25 cellular contexts compared by ENCODE assay signal in genomic region chr2:239130041-239130440, GRCh38.
"Had no signal": no experiment of that assay in that cellular context is flagged by ENCODE, and none has a peak within 500 bp of the region (broad histone marks: within the 10 kb centered on the region; RNA-seq: fewer than 3 reads in every experiment).

No MANE protein-coding gene starts in this region.

- H3K36me3 ChIP-seq: ovary had no signal

- H3K27me3 ChIP-seq: colonic mucosa, esophagus squamous epithelium, heart right ventricle, ovary, right lobe of liver, stomach, suprapubic skin, thyroid gland, upper lobe of left lung had no signal

- H3K4me2 ChIP-seq: smooth muscle cell had no signal

- ATAC-seq: effector memory CD8-positive, alpha-beta T cell; left colon; natural killer cell; right lobe of liver; stimulated activated effector memory CD8-positive, alpha-beta T cell treated with anti-CD3 and anti-CD28 coated beads, Interleukin-12 subunit alpha, Interleukin-12 subunit beta, amount 100 ng/mL, for 72 hours had no signal

- H3K9me3 ChIP-seq: colonic mucosa, esophagus squamous epithelium, heart right ventricle, ovary, psoas muscle, right lobe of liver, stomach, suprapubic skin, thyroid gland, upper lobe of left lung had no signal

- H3K27ac ChIP-seq: colonic mucosa, esophagus squamous epithelium, ovary, psoas muscle, right lobe of liver, stomach, suprapubic skin, thyroid gland, upper lobe of left lung had no signal

- H3K4me1 ChIP-seq: colonic mucosa, esophagus squamous epithelium, psoas muscle, right lobe of liver, suprapubic skin, thyroid gland, upper lobe of left lung had no signal

- DNase-seq: central memory CD4-positive, alpha-beta T cell; colonic mucosa; effector memory CD8-positive, alpha-beta T cell; erythroblast; esophagus squamous epithelium; foreskin melanocyte; glutamatergic neuron; heart right ventricle; hippocampal formation; left colon; natural killer cell; occipital lobe; ovary; stimulated activated CD4-positive, alpha-beta T cell treated with anti-CD3 and anti-CD28 coated beads, Interleukin-2, amount 100 ng/mL, for 24 hours; stimulated activated CD4-positive, alpha-beta T cell treated with anti-CD3 and anti-CD28 coated beads, Interleukin-4, amount 100 ng/mL, for 24 hours; stimulated activated naive CD4-positive, alpha-beta T cell treated with Interleukin-2 at 50 U/mL for 16 hours; stomach; thyroid gland; upper lobe of left lung had no signal

- H3K4me3 ChIP-seq: colonic mucosa, esophagus squamous epithelium, heart right ventricle, lung, ovary, psoas muscle, right lobe of liver, smooth muscle cell, stomach, suprapubic skin, thyroid gland, upper lobe of left lung had no signal
